ENCODE assay signal across 23 cellular contexts in the genomic region with DNA sequence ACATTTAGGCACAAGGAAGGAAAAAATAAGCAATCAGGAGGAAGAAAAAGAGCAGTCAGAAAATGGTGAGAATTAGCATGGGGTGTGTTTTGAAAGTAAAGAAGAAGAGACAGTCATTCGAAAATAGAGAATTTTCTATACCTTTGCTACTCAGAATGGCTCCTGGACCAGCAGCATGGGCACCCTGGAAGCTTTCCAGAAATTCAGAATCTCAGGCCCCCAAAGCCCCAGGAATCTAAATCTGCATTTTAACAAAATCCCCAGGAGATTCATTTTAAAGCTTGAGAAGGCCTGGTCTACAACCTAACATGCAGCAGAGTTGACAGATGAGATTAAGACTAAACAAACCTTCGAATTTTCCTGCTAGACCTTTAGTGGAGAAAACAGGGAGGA.
"Had no signal": no experiment of that assay in that cellular context is flagged by ENCODE, and none has a peak within 500 bp of the region (broad histone marks: within the 10 kb centered on the region; RNA-seq: fewer than 3 reads in every experiment).

No MANE protein-coding gene starts in this region.

- H3K27ac Mint-ChIP-seq: activated CD4-positive, alpha-beta T cell treated with anti-CD3 and anti-CD28 coated beads, Interleukin-2, amount 10 ng/mL, durations not matched to agents 7 days and 5 days; activated CD8-positive, alpha-beta T cell treated with anti-CD3 and anti-CD28 coated beads, Interleukin-2, amount 10 ng/mL, durations not matched to agents 7 days and 5 days; activated naive CD4-positive, alpha-beta T cell treated with anti-CD3 and anti-CD28 coated beads, Interleukin-2, amount 50 U/mL, for 24 hours; activated naive CD8-positive, alpha-beta T cell treated with anti-CD3 and anti-CD28 coated beads, Interleukin-2, amount 10 ng/mL, durations not matched to agents 7 days and 5 days; activated T-cell treated with anti-CD3 and anti-CD28 coated beads, Interleukin-2, amount 50 U/mL, for 24 hours; activated T-helper 2 cell treated with anti-CD3 and anti-CD28 coated beads, Interferon-gamma antibody, Interleukin-2, Interleukin-4, amounts not matched to agents 10 μg/mL and 5 μg/mL and 100 μg/mL, durations not matched to agents 14 hours and 24 hours and 36 hours had no signal

- H3K9me3 Mint-ChIP-seq: activated CD4-positive, alpha-beta T cell treated with anti-CD3 and anti-CD28 coated beads, Interleukin-2, amount 10 ng/mL, durations not matched to agents 7 days and 5 days; activated naive CD4-positive, alpha-beta T cell treated with anti-CD3 and anti-CD28 coated beads, Interleukin-2, amount 50 U/mL, for 24 hours; activated naive CD8-positive, alpha-beta T cell treated with anti-CD3 and anti-CD28 coated beads, Interleukin-2, amount 10 ng/mL, durations not matched to agents 7 days and 5 days; activated T-cell treated with anti-CD3 and anti-CD28 coated beads, Interleukin-2, amount 50 U/mL, for 24 hours; activated T-helper 2 cell treated with anti-CD3 and anti-CD28 coated beads, Interferon-gamma antibody, Interleukin-2, Interleukin-4, amounts not matched to agents 10 μg/mL and 5 μg/mL and 100 μg/mL, durations not matched to agents 14 hours and 24 hours and 36 hours; central memory CD8-positive, alpha-beta T cell had no signal

- H3K27me3 ChIP-seq: ascending aorta, cardiac muscle cell had no signal

- H3K4me1 Mint-ChIP-seq: activated CD4-positive, alpha-beta T cell treated with anti-CD3 and anti-CD28 coated beads, Interleukin-2, amount 10 ng/mL, durations not matched to agents 7 days and 5 days; activated naive CD4-positive, alpha-beta T cell treated with anti-CD3 and anti-CD28 coated beads, Interleukin-2, amount 50 U/mL, for 24 hours; activated naive CD8-positive, alpha-beta T cell treated with anti-CD3 and anti-CD28 coated beads, Interleukin-2, amount 10 ng/mL, durations not matched to agents 7 days and 5 days; central memory CD8-positive, alpha-beta T cell had no signal

- DNase-seq: activated CD4-positive, alpha-beta T cell treated with anti-CD3 and anti-CD28 coated beads, Interleukin-2, amount 10 ng/mL, durations not matched to agents 7 days and 5 days; activated CD4-positive, alpha-beta T cell treated with anti-CD3 and anti-CD28 coated beads, Interleukin-2, amount 50 U/mL, for 48 hours; activated CD8-positive, alpha-beta T cell treated with anti-CD3 and anti-CD28 coated beads, Interleukin-2, amount 10 ng/mL, durations not matched to agents 7 days and 5 days; activated gamma-delta T cell; activated naive CD4-positive, alpha-beta T cell treated with Interleukin-2 at 50 U/mL for 16 hours; activated naive CD8-positive, alpha-beta T cell treated with anti-CD3 and anti-CD28 coated beads, Interleukin-2, amount 10 ng/mL, durations not matched to agents 7 days and 5 days; activated T-cell treated with anti-CD3 and anti-CD28 coated beads, Interleukin-2, amount 50 U/mL, for 24 hours; amygdala; NCI-H1105; NCI-H1436 treated with DMSO at 0.1 percent for 48 hours; NCI-H1694 treated with DMSO at 0.1 percent for 48 hours; NCI-H2029; NCI-H345; NCI-H524 treated with DMSO at 0.1 percent for 48 hours; NK-92 treated with Interleukin-12 subunit alpha and Interleukin-12 subunit beta, amount 100 ng/mL, for 24 hours; Right ventricle myocardium superior; T1000; WERI-Rb-1 had no signal

- H3K9me3 ChIP-seq: ascending aorta had no signal

- H3K27me3 Mint-ChIP-seq: activated T-cell treated with anti-CD3 and anti-CD28 coated beads, Interleukin-2, amount 50 U/mL, for 24 hours; central memory CD8-positive, alpha-beta T cell had no signal

- H3K36me3 Mint-ChIP-seq: activated naive CD4-positive, alpha-beta T cell treated with anti-CD3 and anti-CD28 coated beads, Interleukin-2, amount 50 U/mL, for 24 hours; activated naive CD8-positive, alpha-beta T cell treated with anti-CD3 and anti-CD28 coated beads, Interleukin-2, amount 10 ng/mL, durations not matched to agents 7 days and 5 days had no signal

- H3K27ac ChIP-seq: ascending aorta, cardiac muscle cell, WERI-Rb-1 had no signal

- H3K36me3 ChIP-seq: ascending aorta, cardiac muscle cell, WERI-Rb-1 had no signal

- H3K4me1 ChIP-seq: ascending aorta had no signal

- ATAC-seq: activated CD8-positive, alpha-beta T cell treated with anti-CD3 and anti-CD28 coated beads, Interleukin-2, amount 10 ng/mL, durations not matched to agents 7 days and 5 days had no signal

- H3K4me3 ChIP-seq: ascending aorta, cardiac muscle cell had no signal

- H3K4me3 Mint-ChIP-seq: activated CD4-positive, alpha-beta T cell treated with anti-CD3 and anti-CD28 coated beads, Interleukin-2, amount 10 ng/mL, durations not matched to agents 7 days and 5 days; activated CD8-positive, alpha-beta T cell treated with anti-CD3 and anti-CD28 coated beads, Interleukin-2, amount 10 ng/mL, durations not matched to agents 7 days and 5 days; activated naive CD4-positive, alpha-beta T cell treated with anti-CD3 and anti-CD28 coated beads, Interleukin-2, amount 50 U/mL, for 24 hours; activated naive CD8-positive, alpha-beta T cell treated with anti-CD3 and anti-CD28 coated beads, Interleukin-2, amount 10 ng/mL, durations not matched to agents 7 days and 5 days; activated T-cell treated with anti-CD3 and anti-CD28 coated beads, Interleukin-2, amount 50 U/mL, for 24 hours; central memory CD8-positive, alpha-beta T cell had no signal
